Comparison of ENCODE assay signal across 27 cellular contexts in the genomic region with DNA sequence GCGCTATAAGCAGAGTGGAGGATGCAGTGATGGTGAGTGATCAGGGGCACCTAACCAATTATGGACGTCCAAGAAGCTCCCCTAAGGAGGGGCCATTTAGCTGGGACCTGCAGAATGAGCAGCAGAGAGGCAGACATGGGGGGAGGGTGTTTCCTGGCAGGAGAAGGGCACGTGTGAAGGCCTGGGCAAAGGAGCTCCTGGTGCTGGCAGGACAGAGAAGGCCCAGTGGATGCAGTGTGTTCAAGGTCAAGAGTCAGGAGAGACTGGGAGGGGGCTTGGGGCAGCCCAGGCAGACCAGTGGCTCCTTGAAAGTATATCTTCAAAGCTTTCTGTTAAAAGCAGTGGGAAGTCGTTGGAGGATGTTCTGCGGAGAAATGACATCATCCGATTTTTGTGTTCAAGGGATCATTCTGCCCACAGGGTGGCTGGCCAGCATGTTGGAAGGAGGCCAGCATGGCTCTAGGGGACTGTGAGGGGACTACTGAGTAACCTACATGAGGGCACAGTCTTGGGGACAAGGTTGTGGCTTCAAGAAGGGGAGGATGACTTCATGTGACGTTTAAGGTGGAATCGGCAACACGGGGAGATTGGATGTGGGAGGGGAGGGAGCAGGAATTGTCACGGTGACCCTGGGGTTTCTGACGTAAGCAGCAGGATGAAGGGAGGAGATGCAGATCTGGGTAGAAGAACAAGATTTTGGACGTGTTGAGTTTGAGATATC. TPM values are rescaled to one million over a fixed set of nuclear protein-coding genes. Genes with fewer than 3 reads are reported as not detected.
DNase-seq lines count a peak whose midpoint lies in the region; ATAC-seq and TF ChIP-seq lines count a peak whose summit lies in the region.
"Had no signal": no experiment of that assay in that cellular context is flagged by ENCODE, and none has a peak within 500 bp of the region (broad histone marks: within the 10 kb centered on the region; RNA-seq: fewer than 3 reads in every experiment).

No MANE protein-coding gene starts in this region.

- DNase-seq in SK-N-MC (ENCODE audit: low read depth, low spot score) (no peak), chondrocyte (ENCODE audit: low spot score) (peak; percentile 43), NCI-H1417 (lab: John Stamatoyannopoulos, UW) (no peak), NCI-H524 treated with DMSO at 0.1 percent for 48 hours (lab: John Stamatoyannopoulos, UW) (no peak), HCEC 1CT (no peak)
- DNase-seq in stimulated activated effector memory CD8-positive, alpha-beta T cell treated with anti-CD3 and anti-CD28 coated beads, Interleukin-12 subunit alpha, Interleukin-12 subunit beta, amount 100 ng/mL, for 72 hours (ENCODE audit: low spot score in 2 of 2) = no peak
- DNase-seq: activated CD4-positive, alpha-beta T cell treated with anti-CD3 and anti-CD28 coated beads for 36 hours; activated naive CD4-positive, alpha-beta T cell treated with anti-CD3 and anti-CD28 coated beads, Interleukin-2, amount 10 ng/mL, durations not matched to agents 7 days and 5 days; amniotic stem cell; Calu3; DND-41; effector memory CD4-positive, alpha-beta T cell; erythroblast; kidney glomerular epithelial cell; mammary epithelial cell; MV-4-11; occipital lobe; small intestine; T-helper 2 cell; uterus had no signal

- no peak overlapping the region for H3K27ac Mint-ChIP-seq in chondrocyte (ENCODE audit: unreplicated experiment)
- H3K27ac Mint-ChIP-seq in nephron = peak overlapping the region; percentile 77 to 94 (median 88)
- peak overlapping the region; percentile 35 for H3K27ac Mint-ChIP-seq in stimulated activated effector memory CD8-positive, alpha-beta T cell treated with anti-CD3 and anti-CD28 coated beads, Interleukin-12 subunit alpha, Interleukin-12 subunit beta, amount 100 ng/mL, for 72 hours
- H3K27ac Mint-ChIP-seq: activated CD4-positive, alpha-beta T cell treated with anti-CD3 and anti-CD28 coated beads for 36 hours; activated naive CD4-positive, alpha-beta T cell treated with anti-CD3 and anti-CD28 coated beads, Interleukin-2, amount 10 ng/mL, durations not matched to agents 7 days and 5 days had no signal

- H3K4me3 ChIP-seq in SK-N-MC = no peak overlapping the region
- H3K4me3 ChIP-seq: uterus had no signal

- TF ChIP-seq CTCF in chondrocyte (IDR thresholded peaks at IDR 0.05) (no peak), nephron (IDR thresholded peaks at IDR 0.05; ENCODE audit: unreplicated experiment in 3 of 3) (no peak)

- H3K27me3 Mint-ChIP-seq in chondrocyte (ENCODE audit: low read depth) = peaks cover 30% of the 10 kb centered on the region
- H3K27me3 Mint-ChIP-seq in nephron (ENCODE audit: low read depth) = peaks cover 14% of the 10 kb centered on the region

- H3K36me3 ChIP-seq in SK-N-MC (ENCODE audit: insufficient read depth, low read length) = no peaks in the 10 kb centered on the region
- H3K36me3 ChIP-seq: uterus had no signal

- H3K9ac ChIP-seq in SK-N-MC (ENCODE audit: insufficient read length) = no peak overlapping the region

- ATAC-seq in stimulated activated effector memory CD8-positive, alpha-beta T cell treated with anti-CD3 and anti-CD28 coated beads, Interleukin-12 subunit alpha, Interleukin-12 subunit beta, amount 100 ng/mL, for 72 hours = no peak
- ATAC-seq in HG02571 (IDR thresholded peaks at IDR 0.05; ENCODE audit: unreplicated experiment) = no peak
- ATAC-seq: activated CD4-positive, alpha-beta T cell treated with anti-CD3 and anti-CD28 coated beads for 36 hours; Right ventricle myocardium inferior had no signal

- peak overlapping the region; percentile 97; the same call in 1 of the 2 replicates for H3K27ac ChIP-seq in SK-N-MC
- H3K27ac ChIP-seq: C4-2B had no signal

- H3K4me3 Mint-ChIP-seq in chondrocyte (ENCODE audit: unreplicated experiment) (no peak overlapping the region), nephron (peak overlapping the region in 1 of 3 experiments; percentile 26)
- no peak overlapping the region for H3K4me3 Mint-ChIP-seq in stimulated activated effector memory CD8-positive, alpha-beta T cell treated with anti-CD3 and anti-CD28 coated beads, Interleukin-12 subunit alpha, Interleukin-12 subunit beta, amount 100 ng/mL, for 72 hours
- H3K4me3 Mint-ChIP-seq: activated CD4-positive, alpha-beta T cell treated with anti-CD3 and anti-CD28 coated beads for 36 hours; activated naive CD4-positive, alpha-beta T cell treated with anti-CD3 and anti-CD28 coated beads, Interleukin-2, amount 10 ng/mL, durations not matched to agents 7 days and 5 days had no signal

- H3K4me1 Mint-ChIP-seq in chondrocyte (ENCODE audit: low read depth) (peaks cover 16% of the 10 kb centered on the region), nephron (peaks cover 48% of the 10 kb centered on the region)
- no peaks in the 10 kb centered on the region for H3K4me1 Mint-ChIP-seq in stimulated activated effector memory CD8-positive, alpha-beta T cell treated with anti-CD3 and anti-CD28 coated beads, Interleukin-12 subunit alpha, Interleukin-12 subunit beta, amount 100 ng/mL, for 72 hours
- H3K4me1 Mint-ChIP-seq: activated CD4-positive, alpha-beta T cell treated with anti-CD3 and anti-CD28 coated beads for 36 hours; activated naive CD4-positive, alpha-beta T cell treated with anti-CD3 and anti-CD28 coated beads, Interleukin-2, amount 10 ng/mL, durations not matched to agents 7 days and 5 days had no signal

- H3K9me3 Mint-ChIP-seq in chondrocyte (ENCODE audit: low read depth) (no peaks in the 10 kb centered on the region), nephron (no peaks in the 10 kb centered on the region)
- H3K9me3 Mint-ChIP-seq in stimulated activated effector memory CD8-positive, alpha-beta T cell treated with anti-CD3 and anti-CD28 coated beads, Interleukin-12 subunit alpha, Interleukin-12 subunit beta, amount 100 ng/mL, for 72 hours = no peaks in the 10 kb centered on the region
- H3K9me3 Mint-ChIP-seq: activated naive CD4-positive, alpha-beta T cell treated with anti-CD3 and anti-CD28 coated beads, Interleukin-2, amount 10 ng/mL, durations not matched to agents 7 days and 5 days had no signal

- H3K9me3 ChIP-seq in SK-N-MC (ENCODE audit: low read depth, low read length) = no peaks in the 10 kb centered on the region
- H3K9me3 ChIP-seq: uterus had no signal

- no peaks in the 10 kb centered on the region for H3K36me3 Mint-ChIP-seq in chondrocyte (ENCODE audit: low read depth)
- H3K36me3 Mint-ChIP-seq in nephron (ENCODE audit: low read depth) = no peaks in the 10 kb centered on the region
- no peaks in the 10 kb centered on the region for H3K36me3 Mint-ChIP-seq in stimulated activated effector memory CD8-positive, alpha-beta T cell treated with anti-CD3 and anti-CD28 coated beads, Interleukin-12 subunit alpha, Interleukin-12 subunit beta, amount 100 ng/mL, for 72 hours
- H3K36me3 Mint-ChIP-seq: activated naive CD4-positive, alpha-beta T cell treated with anti-CD3 and anti-CD28 coated beads, Interleukin-2, amount 10 ng/mL, durations not matched to agents 7 days and 5 days had no signal

RNA-seq across cellular contexts. Expression of gene CIB4, which starts 9.0 kb away (rescaled TPM):
- not detected in 3 replicates for total RNA-seq in chondrocyte
- total RNA-seq: activated CD4-positive, alpha-beta T cell treated with anti-CD3 and anti-CD28 coated beads for 36 hours; activated CD8-positive, alpha-beta memory T cell treated with anti-CD3 and anti-CD28 coated beads for 36 hours; Calu3; LHCN-M2; mammary epithelial cell; NCI-H460; occipital lobe; Right ventricle myocardium inferior had no signal

RNA-seq across cellular contexts. Expression of gene KCNK3, which starts 42.4 kb away (rescaled TPM):
- total RNA-seq in chondrocyte = 0.77 to 2.9 TPM (median 2.8 TPM) in 3 replicates
- total RNA-seq: activated CD4-positive, alpha-beta T cell treated with anti-CD3 and anti-CD28 coated beads for 36 hours; activated CD8-positive, alpha-beta memory T cell treated with anti-CD3 and anti-CD28 coated beads for 36 hours; Calu3; LHCN-M2 had no signal
